ENCODE assay signal across 30 cellular contexts in the genomic region with DNA sequence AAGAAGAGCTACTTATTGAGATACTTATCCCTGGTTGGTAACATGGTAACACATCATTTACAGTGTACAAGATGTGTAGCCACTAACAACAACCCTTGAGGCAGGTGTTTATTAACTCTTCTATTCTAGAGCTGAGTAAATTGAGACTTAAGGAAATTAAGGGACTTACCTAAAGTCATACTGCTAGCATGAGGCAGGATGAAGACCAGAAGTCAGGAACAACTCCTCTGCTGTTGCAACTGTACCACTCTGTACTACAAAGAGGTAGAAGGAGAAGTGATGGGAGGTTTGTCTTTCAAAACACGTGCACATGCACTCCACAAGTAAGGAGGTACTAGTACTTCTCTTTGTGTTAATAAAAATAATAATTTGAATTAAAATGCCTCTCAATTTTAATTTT.
DNase-seq lines count a peak whose midpoint lies in the region; ATAC-seq and TF ChIP-seq lines count a peak whose summit lies in the region.
"Had no signal": no experiment of that assay in that cellular context is flagged by ENCODE, and none has a peak within 500 bp of the region (broad histone marks: within the 10 kb centered on the region; RNA-seq: fewer than 3 reads in every experiment).

No MANE protein-coding gene starts in this region.

- H3K36me3 ChIP-seq in prostate gland, result no peaks in the 10 kb centered on the region
- H3K36me3 ChIP-seq: neural progenitor cell, upper lobe of right lung had no signal

- no peak overlapping the region for H3K27ac ChIP-seq in prostate gland
- H3K27ac ChIP-seq: neural progenitor cell, psoas muscle, upper lobe of right lung had no signal

- DNase-seq in prostate gland (ENCODE audit: low spot score) (no peak), posterior cingulate gyrus (no peak)
- no peak for DNase-seq in stimulated activated naive CD8-positive, alpha-beta T cell treated with anti-CD3 and anti-CD28 coated beads, Interleukin-15, Interleukin-2, amounts not matched to agents 100 U/mL and 50 U/mL, for 24 hours
- DNase-seq: activated CD4-positive, alpha-beta T cell treated with anti-CD3 and anti-CD28 coated beads for 1 hour; activated CD8-positive, alpha-beta memory T cell treated with anti-CD3 and anti-CD28 coated beads for 24 hours; CD4-positive, alpha-beta T cell; cerebellar nuclear complex; DMS53; effector CD8-positive, alpha-beta T cell; foreskin melanocyte; GF-D8; hippocampal formation; KG1; MV-4-11; NCI-H1694 treated with DMSO at 0.1 percent for 48 hours; NCI-H69; psoas muscle; Right ventricle myocardium superior; stimulated activated CD4-positive, alpha-beta T cell treated with anti-CD3 and anti-CD28 coated beads, Interleukin-4, amount 100 ng/mL, for 1 hour; upper lobe of right lung had no signal

- no peak for TF ChIP-seq CTCF in prostate gland (IDR thresholded peaks at IDR 0.05)

- 80% methylated on average over 1 of the region's 1 CpG for WGBS in prostate gland

- intact Hi-C loops in prostate gland (cut with DNase I), result no loop called here
- intact Hi-C loops in posterior cingulate gyrus (cut with DNase I), result no loop called here

- ATAC-seq in GM18867 (IDR thresholded peaks at IDR 0.05; ENCODE audit: unreplicated experiment) (peak; percentile 32), GM21619 (IDR thresholded peaks at IDR 0.05; ENCODE audit: unreplicated experiment) (peak; percentile 40), HG02938 (IDR thresholded peaks at IDR 0.05; ENCODE audit: unreplicated experiment) (peak; percentile 41), HG03558 (IDR thresholded peaks at IDR 0.05; ENCODE audit: extremely low read depth, unreplicated experiment) (peak; percentile 27), GM19328 (IDR thresholded peaks at IDR 0.05; ENCODE audit: unreplicated experiment) (no peak)
- ATAC-seq in stimulated activated naive CD8-positive, alpha-beta T cell treated with anti-CD3 and anti-CD28 coated beads, Interleukin-15, Interleukin-2, amounts not matched to agents 100 U/mL and 50 U/mL, for 24 hours, result no peak
- ATAC-seq: activated naive CD4-positive, alpha-beta T cell treated with anti-CD3 and anti-CD28 coated beads, Interleukin-2, amount 50 U/mL, for 72 hours; HCT116; psoas muscle; upper lobe of right lung had no signal

- H3K9me3 ChIP-seq in prostate gland, result no peaks in the 10 kb centered on the region
- H3K9me3 ChIP-seq: psoas muscle, upper lobe of right lung had no signal

- no peaks in the 10 kb centered on the region for H3K27me3 ChIP-seq in prostate gland (replicated peaks; ENCODE audit: insufficient read depth)
- H3K27me3 ChIP-seq: neural progenitor cell had no signal

- no peak overlapping the region for H3K4me3 ChIP-seq in prostate gland
- H3K4me3 ChIP-seq: lung, neural progenitor cell, psoas muscle, smooth muscle cell, upper lobe of right lung had no signal

- no peaks in the 10 kb centered on the region for H3K4me1 ChIP-seq in prostate gland (replicated peaks)
- H3K4me1 ChIP-seq: neural progenitor cell, psoas muscle, upper lobe of right lung had no signal

- no peak for TF ChIP-seq POLR2A in prostate gland (IDR thresholded peaks at IDR 0.05)

Comparison
In these comparisons a context has a peak if more than half of its experiments do, and no peak if none do; other contexts are left out.
1. ATAC-seq: peak in GM18867 (single experiment), GM21619 (single experiment), HG02938 (single experiment) and HG03558 (single experiment); none in GM19328 (single experiment) and stimulated activated naive CD8-positive, alpha-beta T cell treated with anti-CD3 and anti-CD28 coated beads, Interleukin-15, Interleukin-2, amounts not matched to agents 100 U/mL and 50 U/mL, for 24 hours (single experiment).